8 cellular contexts compared by ENCODE assay signal in genomic region chr12:88578821-88579518, GRCh38. TPM values are rescaled to one million over a fixed set of nuclear protein-coding genes. Genes with fewer than 3 reads are reported as not detected.
DNase-seq lines count a peak whose midpoint lies in the region; ATAC-seq and TF ChIP-seq lines count a peak whose summit lies in the region.

No MANE protein-coding gene starts in this region.

- intact Hi-C loops in body of pancreas (cut with DNase I) = no loop called here

- no peaks in the 10 kb centered on the region for H3K36me3 ChIP-seq in HAP-1 (replicated peaks)
- no peaks in the 10 kb centered on the region for H3K36me3 ChIP-seq in body of pancreas (replicated peaks in 1 of 2; ENCODE audit: insufficient read depth in 1 of 2, low read depth in 2 of 2)
- H3K36me3 ChIP-seq in upper lobe of left lung = no peaks in the 10 kb centered on the region

- peak in 6 of 7 experiments; percentile 10 to 52 (median 49) for TF ChIP-seq CTCF in body of pancreas (IDR thresholded peaks at IDR 0.05)
- peak; percentile 24 to 60 (median 46) for TF ChIP-seq CTCF in upper lobe of left lung (IDR thresholded peaks at IDR 0.05)

- 11 to 22% methylated on average over 15 of the region's 15 CpGs for WGBS in body of pancreas, 2 donors
- 19 to 28% methylated on average over 15 of the region's 15 CpGs for WGBS in upper lobe of left lung, 2 donors

- H3K4me1 ChIP-seq in HAP-1 (peaks cover 46% of the 10 kb centered on the region), body of pancreas (peaks cover 31% of the 10 kb centered on the region), upper lobe of left lung (peaks cover 4 to 34% (median 20%) of the 10 kb centered on the region in 4 donors)

- no peak for TF ChIP-seq EP300 in upper lobe of left lung (IDR thresholded peaks at IDR 0.05)

- no peak for TF ChIP-seq POLR2A in body of pancreas (IDR thresholded peaks at IDR 0.05)
- TF ChIP-seq POLR2A in upper lobe of left lung (IDR thresholded peaks at IDR 0.05) = no peak

- H3K9me3 ChIP-seq in HAP-1 (no peaks in the 10 kb centered on the region), body of pancreas (no peaks in the 10 kb centered on the region), upper lobe of left lung (no peaks in the 10 kb centered on the region)

- H3K27me3 ChIP-seq in HAP-1 (ENCODE audit: low read depth) = no peaks in the 10 kb centered on the region
- H3K27me3 ChIP-seq in body of pancreas = no peaks in the 10 kb centered on the region
- peaks cover 0 to 2% (median 0%) of the 10 kb centered on the region in 4 donors for H3K27me3 ChIP-seq in upper lobe of left lung

- in situ Hi-C loops in HAP-1 (cut with MboI; ENCODE audit: low sequenced_read_pairs) = loop anchor here (25.0 kb wide), 1 partner anchor 408 kb away; no protein-coding TSS in a partner anchor

- peak overlapping the region; percentile 63 for H3K4me3 ChIP-seq in HAP-1
- H3K4me3 ChIP-seq in body of pancreas = peak overlapping the region; percentile 7 to 83
- H3K4me3 ChIP-seq in upper lobe of left lung = peak overlapping the region; percentile 58 to 84 (median 80)

- no peak for ATAC-seq in body of pancreas
- ATAC-seq in upper lobe of left lung (ENCODE audit: low FRiP score in 2 of 2) = peak; percentile 57 to 73
- ATAC-seq in GM18858 (IDR thresholded peaks at IDR 0.05; ENCODE audit: unreplicated experiment) = no peak
- ATAC-seq in HG03521 (IDR thresholded peaks at IDR 0.05; ENCODE audit: unreplicated experiment) = no peak

- peak overlapping the region in 3 of 4 donors; percentile 66 to 83 (median 72) for H3K27ac ChIP-seq in body of pancreas
- H3K27ac ChIP-seq in upper lobe of left lung = peak overlapping the region; percentile 70 to 89 (median 79)

- DNase-seq in HAP-1 (ENCODE audit: low spot score in 2 of 2) (peak; percentile 71 to 76), NCI-H2196 (lab: John Stamatoyannopoulos, UW; ENCODE audit: unreplicated experiment) (peak; percentile 44), body of pancreas (peak in 3 of 4 donors; percentile 18 to 42 (median 19)), kidney glomerular epithelial cell (lab: John Stamatoyannopoulos, UW) (peak; percentile 35), upper lobe of left lung (peak in 1 of 2 donors; percentile 31)
- DNase-seq in effector CD4-positive, alpha-beta T cell = no peak

RNA-seq across cellular contexts. Expression of gene KITLG, which starts 1.3 kb away (rescaled TPM):
- total RNA-seq in body of pancreas = 1 to 10 TPM; 4.4 to 4.9 TPM
- total RNA-seq in upper lobe of left lung = 10 to 100 TPM; 10.2 to 72.7 (median 36.6) TPM

Comparison
In these comparisons a context has a peak if more than half of its experiments do, and no peak if none do; other contexts are left out.
1. ATAC-seq: peak in upper lobe of left lung (2 of 2); none in body of pancreas (single experiment), GM18858 (single experiment) and HG03521 (single experiment).
2. Peak in every context shown above with its lines, with median percentiles within 50 percentile points of each other: H3K4me3 ChIP-seq.